Comparison of ENCODE assay signal across 25 cellular contexts in genomic region chr2:229032596-229033234, GRCh38.
DNase-seq lines count a peak whose midpoint lies in the region; ATAC-seq and TF ChIP-seq lines count a peak whose summit lies in the region.
"Had no signal": no experiment of that assay in that cellular context is flagged by ENCODE, and none has a peak within 500 bp of the region (broad histone marks: within the 10 kb centered on the region; RNA-seq: fewer than 3 reads in every experiment).

No MANE protein-coding gene starts in this region.

- intact Hi-C loops in ascending aorta (cut with DNase I) (no loop called here), aorta (cut with DNase I) (no loop called here)

- no peak overlapping the region for H3K4me3 Mint-ChIP-seq in HFFc6
- H3K4me3 Mint-ChIP-seq in activated CD4-positive, alpha-beta T cell treated with anti-CD3 and anti-CD28 coated beads, Interleukin-2, amount 10 ng/mL, durations not matched to agents 7 days and 5 days = no peak overlapping the region
- H3K4me3 Mint-ChIP-seq: CD4-positive, CD25-positive, alpha-beta regulatory T cell; T-cell had no signal

- H3K27ac ChIP-seq in ascending aorta (peak overlapping the region; percentile 32 to 33), aorta (ENCODE audit: low read depth in 1 of 2, low read length in 2 of 2) (no peak overlapping the region)
- H3K27ac ChIP-seq: A549, BLaER1, RWPE1 had no signal

- H3K4me3 ChIP-seq in ascending aorta = no peak overlapping the region
- no peak overlapping the region for H3K4me3 ChIP-seq in aorta (ENCODE audit: low read length in 2 of 2)
- H3K4me3 ChIP-seq: A549, BLaER1 had no signal

- peaks cover 0 to 2% of the 10 kb centered on the region in 2 donors for H3K4me1 ChIP-seq in ascending aorta
- H3K4me1 ChIP-seq in aorta (ENCODE audit: control insufficient read depth in 1 of 2, insufficient read depth in 2 of 2, low read length in 2 of 2) = peaks cover 2 to 7% of the 10 kb centered on the region in 2 donors
- H3K4me1 ChIP-seq: A549, BLaER1 had no signal

- WGBS in aorta, 2 donors = 87 to 90% methylated on average over 9 of the region's 9 CpGs

- H3K9me3 ChIP-seq in ascending aorta = no peaks in the 10 kb centered on the region
- no peaks in the 10 kb centered on the region for H3K9me3 ChIP-seq in aorta (ENCODE audit: control insufficient read depth, low read length)
- H3K9me3 ChIP-seq: A549, BLaER1 had no signal

- H3K27me3 Mint-ChIP-seq in HFFc6 (ENCODE audit: insufficient read depth) = peaks cover 1% of the 10 kb centered on the region
- H3K27me3 Mint-ChIP-seq in activated CD4-positive, alpha-beta T cell treated with anti-CD3 and anti-CD28 coated beads, Interleukin-2, amount 10 ng/mL, durations not matched to agents 7 days and 5 days = no peaks in the 10 kb centered on the region
- H3K27me3 Mint-ChIP-seq: CD4-positive, CD25-positive, alpha-beta regulatory T cell; T-cell had no signal

- peaks cover 1% of the 10 kb centered on the region; the same call in 1 of the 2 replicates for H3K36me3 Mint-ChIP-seq in HFFc6 (ENCODE audit: low read depth)
- H3K36me3 Mint-ChIP-seq in activated CD4-positive, alpha-beta T cell treated with anti-CD3 and anti-CD28 coated beads, Interleukin-2, amount 10 ng/mL, durations not matched to agents 7 days and 5 days (ENCODE audit: low read depth) = no peaks in the 10 kb centered on the region
- H3K36me3 Mint-ChIP-seq: CD4-positive, CD25-positive, alpha-beta regulatory T cell; T-cell had no signal

- ATAC-seq in aorta (ENCODE audit: low FRiP score) (peak; percentile 60), HG03378 (IDR thresholded peaks at IDR 0.05; ENCODE audit: unreplicated experiment) (no peak)
- ATAC-seq: A549, T-cell had no signal

- CTCF ChIA-PET in activated CD4-positive, alpha-beta T cell treated with anti-CD3 and anti-CD28 coated beads, Interleukin-2, amount 10 ng/mL, durations not matched to agents 7 days and 5 days (lab: Charles Lee) = no interaction called here

- H3K27ac Mint-ChIP-seq in HFFc6 = no peak overlapping the region
- no peak overlapping the region for H3K27ac Mint-ChIP-seq in activated CD4-positive, alpha-beta T cell treated with anti-CD3 and anti-CD28 coated beads, Interleukin-2, amount 10 ng/mL, durations not matched to agents 7 days and 5 days
- H3K27ac Mint-ChIP-seq: CD4-positive, CD25-positive, alpha-beta regulatory T cell; T-cell had no signal

- POLR2A ChIA-PET in activated CD4-positive, alpha-beta T cell treated with anti-CD3 and anti-CD28 coated beads, Interleukin-2, amount 10 ng/mL, durations not matched to agents 7 days and 5 days (lab: Charles Lee) = no interaction called here

- peaks cover 14% of the 10 kb centered on the region for H3K4me1 Mint-ChIP-seq in HFFc6 (ENCODE audit: low read depth)
- no peaks in the 10 kb centered on the region for H3K4me1 Mint-ChIP-seq in activated CD4-positive, alpha-beta T cell treated with anti-CD3 and anti-CD28 coated beads, Interleukin-2, amount 10 ng/mL, durations not matched to agents 7 days and 5 days
- H3K4me1 Mint-ChIP-seq: CD4-positive, CD25-positive, alpha-beta regulatory T cell; T-cell had no signal

- no peaks in the 10 kb centered on the region for H3K36me3 ChIP-seq in ascending aorta
- H3K36me3 ChIP-seq in aorta (ENCODE audit: control insufficient read depth in 1 of 2, insufficient read depth in 2 of 2, low read length in 1 of 2) = no peaks in the 10 kb centered on the region
- H3K36me3 ChIP-seq: BLaER1 had no signal

- DNase-seq in Daoy (ENCODE audit: low read depth) (peak; percentile 17), HFFc6 (peak; percentile 9), ascending aorta (ENCODE audit: low spot score in 2 of 2) (no peak), aorta (peak in 1 of 2 donors; percentile 48)
- DNase-seq in activated CD4-positive, alpha-beta T cell treated with anti-CD3 and anti-CD28 coated beads, Interleukin-2, amount 10 ng/mL, durations not matched to agents 7 days and 5 days = no peak
- DNase-seq in activated CD4-positive, CD25-positive, alpha-beta regulatory T cell (lab: John Stamatoyannopoulos, UW) = no peak
- DNase-seq: CD4-positive, CD25-positive, alpha-beta regulatory T cell; GF-D8; H7; IMR-90; KG1; NCI-H1092; NCI-H1436; NCI-H187; NCI-H2081 treated with DMSO at 0.1 percent for 48 hours; NCI-H2171; NCI-H226; NCI-H510A; NCI-H69; SHP77; T-cell had no signal

- no peaks in the 10 kb centered on the region for H3K9me3 Mint-ChIP-seq in HFFc6
- peaks cover 4% of the 10 kb centered on the region for H3K9me3 Mint-ChIP-seq in activated CD4-positive, alpha-beta T cell treated with anti-CD3 and anti-CD28 coated beads, Interleukin-2, amount 10 ng/mL, durations not matched to agents 7 days and 5 days

- TF ChIP-seq CTCF in HFFc6 (IDR thresholded peaks at IDR 0.05) (no peak), ascending aorta (IDR thresholded peaks at IDR 0.05) (no peak)

- no peaks in the 10 kb centered on the region for H3K27me3 ChIP-seq in ascending aorta
- H3K27me3 ChIP-seq in aorta (ENCODE audit: control insufficient read depth in 1 of 2, insufficient read depth in 2 of 2, low read length in 1 of 2) = no peaks in the 10 kb centered on the region
- H3K27me3 ChIP-seq: BLaER1 had no signal

Comparison
In these comparisons a context has a peak if more than half of its experiments do, and no peak if none do; other contexts are left out.
1. DNase-seq: peak in Daoy (single experiment) and HFFc6 (single experiment); none in ascending aorta (0 of 2), activated CD4-positive, alpha-beta T cell treated with anti-CD3 and anti-CD28 coated beads, Interleukin-2, amount 10 ng/mL, durations not matched to agents 7 days and 5 days (single experiment) and activated CD4-positive, CD25-positive, alpha-beta regulatory T cell (0 of 4).
2. H3K27ac ChIP-seq: peak in ascending aorta (2 of 2); none in aorta (0 of 2).